Comparison of ENCODE assay signal across 8 cellular contexts in genomic region chr6:89951574-89952360, GRCh38. TPM values are rescaled to one million over a fixed set of nuclear protein-coding genes. Genes with fewer than 3 reads are reported as not detected.
DNase-seq lines count a peak whose midpoint lies in the region; ATAC-seq and TF ChIP-seq lines count a peak whose summit lies in the region.

No MANE protein-coding gene starts in this region.

- no peak for DNase-seq in activated T-cell treated with anti-CD3 and anti-CD28 coated beads, Interleukin-2, amount 50 U/mL, for 72 hours
- no peak for DNase-seq in activated T-cell treated with anti-CD3 and anti-CD28 coated beads, Interleukin-2, amount 50 U/mL, for 1 hour
- DNase-seq in WTC11 (ENCODE audit: low spot score) (peak; percentile 50), hypothalamus (lab: John Stamatoyannopoulos, UW) (peak in 31 of 51 donors; percentile 5 to 62 (median 26)), substantia nigra (lab: John Stamatoyannopoulos, UW) (peak in 34 of 49 donors; percentile 10 to 67 (median 34)), NCI-H2107 (lab: John Stamatoyannopoulos, UW) (no peak)

- H3K4me1 Mint-ChIP-seq in activated T-cell treated with anti-CD3 and anti-CD28 coated beads, Interleukin-2, amount 50 U/mL, for 72 hours (ENCODE audit: low read depth), result peaks cover 85% of the 10 kb centered on the region
- peaks cover 6% of the 10 kb centered on the region for H3K4me1 Mint-ChIP-seq in WTC11

- H3K27ac Mint-ChIP-seq in activated T-cell treated with anti-CD3 and anti-CD28 coated beads, Interleukin-2, amount 50 U/mL, for 72 hours, result peak overlapping the region; percentile 66
- no peak overlapping the region for H3K27ac Mint-ChIP-seq in WTC11

- H3K9me3 Mint-ChIP-seq in activated T-cell treated with anti-CD3 and anti-CD28 coated beads, Interleukin-2, amount 50 U/mL, for 72 hours, result no peaks in the 10 kb centered on the region
- no peaks in the 10 kb centered on the region for H3K9me3 Mint-ChIP-seq in WTC11

- ATAC-seq in activated T-cell treated with anti-CD3 and anti-CD28 coated beads, Interleukin-2, amount 50 U/mL, for 72 hours (replicated peaks in 1 of 2), result no peak
- ATAC-seq in WTC11, result peak; percentile 91
- ATAC-seq in HG03432 (IDR thresholded peaks at IDR 0.05; ENCODE audit: unreplicated experiment), result no peak
- no peak for ATAC-seq in GM18868 (IDR thresholded peaks at IDR 0.05; ENCODE audit: unreplicated experiment)

- peak overlapping the region; percentile 64 to 81 for H3K4me3 Mint-ChIP-seq in activated T-cell treated with anti-CD3 and anti-CD28 coated beads, Interleukin-2, amount 50 U/mL, for 72 hours
- no peak overlapping the region for H3K4me3 Mint-ChIP-seq in WTC11

- CTCF ChIA-PET in WTC11 (lab: Charles Lee), result interaction anchor here (0.6 to 3.9 kb wide), 8 partner anchors 11 to 527 kb away, joined by 3 to 42 read pairs (median 4); no protein-coding TSS in a partner anchor

- H3K36me3 Mint-ChIP-seq in activated T-cell treated with anti-CD3 and anti-CD28 coated beads, Interleukin-2, amount 50 U/mL, for 72 hours (ENCODE audit: insufficient read depth in 2 of 2), result peaks cover 18 to 29% of the 10 kb centered on the region in 2 donors
- no peaks in the 10 kb centered on the region for H3K36me3 Mint-ChIP-seq in WTC11

- POLR2A ChIA-PET in WTC11 (lab: Charles Lee), result no interaction called here

- no peaks in the 10 kb centered on the region for H3K27me3 Mint-ChIP-seq in activated T-cell treated with anti-CD3 and anti-CD28 coated beads, Interleukin-2, amount 50 U/mL, for 72 hours (ENCODE audit: low read depth)
- no peaks in the 10 kb centered on the region for H3K27me3 Mint-ChIP-seq in WTC11 (ENCODE audit: low read depth)

- TF ChIP-seq CTCF in WTC11 (IDR thresholded peaks at IDR 0.05), result no peak

- H3K27ac ChIP-seq in substantia nigra (ENCODE audit: low read depth, low read length, poor library complexity, severe bottlenecking), result peak overlapping the region; percentile 71

TF ChIP-seq in WTC11, 78 proteins besides CTCF, POLR2A, EP300 and RAD21:
- TF ChIP-seq HMGXB4 (CRISPR knock-in tag; IDR thresholded peaks at IDR 0.05) (no peak), E2F4 (CRISPR knock-in tag; IDR thresholded peaks at IDR 0.05; ENCODE audit: borderline replicate concordance, low read depth) (no peak)

RNA-seq across cellular contexts. Expression of gene GJA10, which starts 57.5 kb away (rescaled TPM):
- total RNA-seq in activated T-cell treated with anti-CD3 and anti-CD28 coated beads, Interleukin-2, amount 50 U/mL, for 72 hours, result not detected
- total RNA-seq in WTC11 (2021), result not detected in 3 replicates

Comparison
In these comparisons a context has a peak if more than half of its experiments do, and no peak if none do; other contexts are left out.
1. DNase-seq: peak in WTC11 (single experiment), hypothalamus (31 of 51) and substantia nigra (34 of 49); none in activated T-cell treated with anti-CD3 and anti-CD28 coated beads, Interleukin-2, amount 50 U/mL, for 72 hours (0 of 2), activated T-cell treated with anti-CD3 and anti-CD28 coated beads, Interleukin-2, amount 50 U/mL, for 1 hour (single experiment) and NCI-H2107 (single experiment).